11 cellular contexts compared by ENCODE assay signal in the genomic region with DNA sequence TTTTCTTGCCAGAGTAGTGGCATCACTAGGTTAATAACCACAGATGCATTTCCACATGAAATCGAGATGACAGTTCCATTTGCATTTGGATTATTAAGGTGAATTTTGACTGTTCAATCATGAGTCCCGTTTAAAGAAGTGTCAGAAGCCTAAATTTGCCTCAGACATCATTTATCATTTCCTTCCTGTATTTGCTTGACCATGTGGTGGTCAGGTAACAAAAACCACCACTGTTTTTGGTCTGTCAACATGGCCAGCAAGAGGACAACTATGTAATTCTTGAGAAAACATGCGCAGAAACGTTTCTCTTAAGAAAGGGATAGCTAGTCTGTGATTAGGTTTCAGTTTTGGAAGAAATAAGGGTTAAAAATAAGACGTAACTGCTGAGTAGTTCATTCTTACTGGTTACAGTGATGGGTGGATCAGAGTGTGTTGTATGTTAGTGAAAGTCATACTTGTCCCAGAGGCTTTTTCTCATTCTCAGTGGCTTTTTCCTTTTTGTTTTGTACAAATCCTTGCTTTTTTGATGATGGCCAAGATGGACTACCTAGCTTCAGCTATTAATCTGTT.
DNase-seq lines count a peak whose midpoint lies in the region; ATAC-seq lines count a peak whose summit lies in the region.
"Had no signal": no experiment of that assay in that cellular context is flagged by ENCODE, and none has a peak within 500 bp of the region (broad histone marks: within the 10 kb centered on the region; RNA-seq: fewer than 3 reads in every experiment).

No MANE protein-coding gene starts in this region.

- ATAC-seq in GM19395 (IDR thresholded peaks at IDR 0.05; ENCODE audit: unreplicated experiment), result peak; percentile 24
- no peak for ATAC-seq in naive thymus-derived CD8-positive, alpha-beta T cell
- no peak for ATAC-seq in GM21786 (IDR thresholded peaks at IDR 0.05; ENCODE audit: unreplicated experiment)

- H3K36me3 Mint-ChIP-seq in activated naive CD8-positive, alpha-beta T cell treated with anti-CD3 and anti-CD28 coated beads for 36 hours, result peaks cover 50% of the 10 kb centered on the region
- peaks cover 0 to 77% (median 15%) of the 10 kb centered on the region in 3 donors for H3K36me3 Mint-ChIP-seq in naive thymus-derived CD8-positive, alpha-beta T cell

- H4K20me1 ChIP-seq in BLaER1 treated with 17β-estradiol and CSF1 and Interleukin-3, amounts not matched to agents 10 nM and 100 nM, result peaks cover 0 to 100% (median 99%) of the 10 kb centered on the region in 11 experiments; a peak in 14 of 22 replicates

- no peak overlapping the region for H3K4me3 Mint-ChIP-seq in activated naive CD8-positive, alpha-beta T cell treated with anti-CD3 and anti-CD28 coated beads for 36 hours
- peak overlapping the region in 5 of 10 donors; percentile 5 to 49 (median 7) for H3K4me3 Mint-ChIP-seq in naive thymus-derived CD8-positive, alpha-beta T cell

- H3K27ac Mint-ChIP-seq in activated naive CD8-positive, alpha-beta T cell treated with anti-CD3 and anti-CD28 coated beads for 36 hours, result peak overlapping the region; percentile 40
- H3K27ac Mint-ChIP-seq in naive thymus-derived CD8-positive, alpha-beta T cell, result peak overlapping the region in 7 of 10 donors; percentile 0 to 92 (median 42)

- H3K27me3 Mint-ChIP-seq in activated naive CD8-positive, alpha-beta T cell treated with anti-CD3 and anti-CD28 coated beads for 36 hours, result no peaks in the 10 kb centered on the region
- no peaks in the 10 kb centered on the region for H3K27me3 Mint-ChIP-seq in naive thymus-derived CD8-positive, alpha-beta T cell
- H3K27me3 Mint-ChIP-seq: activated naive CD8-positive, alpha-beta T cell treated with anti-CD3 and anti-CD28 coated beads, Interleukin-2, amount 10 ng/mL, durations not matched to agents 7 days and 5 days had no signal

- peak overlapping the region in 10 of 11 experiments; percentile 0 to 91 (median 72); a peak in 14 of 22 replicates for H3K27ac ChIP-seq in BLaER1 treated with 17β-estradiol and CSF1 and Interleukin-3, amounts not matched to agents 10 nM and 100 nM
- no peak overlapping the region for H3K27ac ChIP-seq in substantia nigra (ENCODE audit: low read depth, low read length, poor library complexity, severe bottlenecking)

- peaks cover 61% of the 10 kb centered on the region for H3K4me1 Mint-ChIP-seq in activated naive CD8-positive, alpha-beta T cell treated with anti-CD3 and anti-CD28 coated beads for 36 hours
- peaks cover 46 to 75% (median 61%) of the 10 kb centered on the region in 4 donors for H3K4me1 Mint-ChIP-seq in naive thymus-derived CD8-positive, alpha-beta T cell

- no peak for DNase-seq in activated naive CD8-positive, alpha-beta T cell treated with anti-CD3 and anti-CD28 coated beads for 36 hours
- no peak for DNase-seq in naive thymus-derived CD8-positive, alpha-beta T cell
- no peak for DNase-seq in inferior parietal cortex (ENCODE audit: extremely low spot score)
- DNase-seq in substantia nigra (lab: John Stamatoyannopoulos, UW), result no peak
- DNase-seq in NK-92 treated with Interleukin-12 subunit alpha and Interleukin-12 subunit beta, amount 100 ng/mL, for 24 hours (lab: John Stamatoyannopoulos, UW), result no peak
- DNase-seq: activated naive CD8-positive, alpha-beta T cell treated with anti-CD3 and anti-CD28 coated beads, Interleukin-2, amount 10 ng/mL, durations not matched to agents 7 days and 5 days had no signal

- no peaks in the 10 kb centered on the region for H3K9me3 Mint-ChIP-seq in activated naive CD8-positive, alpha-beta T cell treated with anti-CD3 and anti-CD28 coated beads for 36 hours
- no peaks in the 10 kb centered on the region for H3K9me3 Mint-ChIP-seq in naive thymus-derived CD8-positive, alpha-beta T cell
- H3K9me3 Mint-ChIP-seq: activated naive CD8-positive, alpha-beta T cell treated with anti-CD3 and anti-CD28 coated beads, Interleukin-2, amount 10 ng/mL, durations not matched to agents 7 days and 5 days had no signal

- POLR2A ChIA-PET in naive thymus-derived CD8-positive, alpha-beta T cell (lab: Charles Lee), result interaction anchor here (0.6 kb wide), 1 partner anchor 955 kb away, joined by 7 read pairs; no protein-coding TSS in a partner anchor

- peak overlapping the region in 8 of 10 experiments; percentile 25 to 62 (median 60); a peak in 10 of 20 replicates for H3K4me3 ChIP-seq in BLaER1 treated with 17β-estradiol and CSF1 and Interleukin-3, amounts not matched to agents 10 nM and 100 nM

- peaks cover 43 to 99% (median 82%) of the 10 kb centered on the region in 11 experiments for H3K36me3 ChIP-seq in BLaER1 treated with 17β-estradiol and CSF1 and Interleukin-3, amounts not matched to agents 10 nM and 100 nM
- H3K36me3 ChIP-seq: ovary had no signal

- no peaks in the 10 kb centered on the region for H3K27me3 ChIP-seq in BLaER1 treated with 17β-estradiol and CSF1 and Interleukin-3, amounts not matched to agents 10 nM and 100 nM
- H3K27me3 ChIP-seq: ovary, Peyer's patch had no signal

- H3K9ac ChIP-seq in BLaER1 treated with 17β-estradiol and CSF1 and Interleukin-3, amounts not matched to agents 10 nM and 100 nM, result peak overlapping the region in 3 of 11 experiments; percentile 19 to 80 (median 54); a peak in 4 of 22 replicates

- no peaks in the 10 kb centered on the region for H3K9me3 ChIP-seq in BLaER1 treated with 17β-estradiol and CSF1 and Interleukin-3, amounts not matched to agents 10 nM and 100 nM (replicated peaks in 1 of 11)
- H3K9me3 ChIP-seq: ovary, Peyer's patch had no signal

- H3K4me2 ChIP-seq in BLaER1 treated with 17β-estradiol and CSF1 and Interleukin-3, amounts not matched to agents 10 nM and 100 nM, result peak overlapping the region; percentile 87 to 95 (median 92)

- H3K4me1 ChIP-seq in BLaER1 treated with 17β-estradiol and CSF1 and Interleukin-3, amounts not matched to agents 10 nM and 100 nM, result peaks cover 59 to 85% (median 67%) of the 10 kb centered on the region in 10 experiments
